In the genomic region with DNA sequence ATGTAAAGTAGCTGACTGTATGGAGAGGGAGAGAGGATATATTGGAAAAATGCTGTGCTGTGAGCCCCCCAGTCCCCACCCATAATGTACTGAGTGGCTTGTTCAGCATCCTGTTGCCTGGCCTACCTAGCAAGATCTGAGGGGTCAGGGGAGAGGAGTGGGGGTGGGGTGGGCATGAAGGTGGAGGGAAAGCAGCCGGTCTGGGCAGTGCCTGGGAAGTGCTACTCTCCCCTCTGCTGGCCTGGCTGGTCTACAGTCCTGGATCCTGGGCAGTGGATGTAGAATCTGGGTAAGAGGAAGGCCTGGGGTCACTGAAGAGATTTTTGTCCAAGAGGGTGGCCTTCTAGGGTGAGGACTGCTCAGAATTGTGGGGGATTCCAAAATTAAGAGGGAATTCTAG, we compare ENCODE assay signal across 23 cellular contexts.
"Had no signal": no experiment of that assay in that cellular context is flagged by ENCODE, and none has a peak within 500 bp of the region (broad histone marks: within the 10 kb centered on the region; RNA-seq: fewer than 3 reads in every experiment).

No MANE protein-coding gene starts in this region.

- DNase-seq: dorsolateral prefrontal cortex; effector CD4-positive, alpha-beta T cell; foreskin keratinocyte; glutamatergic neuron; heart right ventricle; hippocampal formation; kidney; natural killer cell; sigmoid colon; stimulated activated CD4-positive, alpha-beta T cell treated with anti-CD3 and anti-CD28 coated beads, Interleukin-2, amount 100 ng/mL, for 24 hours; stimulated activated CD4-positive, alpha-beta T cell treated with anti-CD3 and anti-CD28 coated beads, Interleukin-4, amount 100 ng/mL, for 24 hours; stimulated activated naive CD4-positive, alpha-beta T cell treated with Interleukin-2 at 50 U/mL for 16 hours; stomach; thyroid gland; trophoblast cell had no signal

- H3K9me3 Mint-ChIP-seq: natural killer cell; stimulated activated effector memory CD8-positive, alpha-beta T cell treated with anti-CD3 and anti-CD28 coated beads, Interleukin-12 subunit alpha, Interleukin-12 subunit beta, amount 100 ng/mL, for 72 hours had no signal

- ATAC-seq: esophagus mucosa; foreskin keratinocyte; heart right ventricle; natural killer cell; stimulated activated effector memory CD8-positive, alpha-beta T cell treated with anti-CD3 and anti-CD28 coated beads, Interleukin-12 subunit alpha, Interleukin-12 subunit beta, amount 100 ng/mL, for 72 hours had no signal

- H3K9me3 ChIP-seq: prostate gland, right atrium auricular region, sigmoid colon, stomach, thyroid gland, vagina had no signal

- H3K36me3 ChIP-seq: heart right ventricle, prostate gland, right atrium auricular region, stomach, thyroid gland, vagina had no signal

- H3K4me3 ChIP-seq: dorsolateral prefrontal cortex, heart right ventricle, lung, prostate gland, right atrium auricular region, sigmoid colon, stomach, thyroid gland, vagina had no signal

- H3K27ac ChIP-seq: dorsolateral prefrontal cortex, epithelial cell of prostate, foreskin keratinocyte, heart right ventricle, prostate gland, right atrium auricular region, sigmoid colon, stomach, thyroid gland, vagina had no signal

- H3K36me3 Mint-ChIP-seq: memory B cell; natural killer cell; stimulated activated effector memory CD8-positive, alpha-beta T cell treated with anti-CD3 and anti-CD28 coated beads, Interleukin-12 subunit alpha, Interleukin-12 subunit beta, amount 100 ng/mL, for 72 hours had no signal

- H3K4me1 ChIP-seq: foreskin keratinocyte, heart right ventricle, prostate gland, right atrium auricular region, sigmoid colon, stomach, thyroid gland, vagina had no signal

- H3K27ac Mint-ChIP-seq: memory B cell; natural killer cell; stimulated activated effector memory CD8-positive, alpha-beta T cell treated with anti-CD3 and anti-CD28 coated beads, Interleukin-12 subunit alpha, Interleukin-12 subunit beta, amount 100 ng/mL, for 72 hours had no signal

- H3K4me3 Mint-ChIP-seq: memory B cell; natural killer cell; stimulated activated effector memory CD8-positive, alpha-beta T cell treated with anti-CD3 and anti-CD28 coated beads, Interleukin-12 subunit alpha, Interleukin-12 subunit beta, amount 100 ng/mL, for 72 hours had no signal

- H3K27me3 ChIP-seq: dorsolateral prefrontal cortex, foreskin keratinocyte, heart right ventricle, right atrium auricular region, sigmoid colon, stomach, thyroid gland, vagina had no signal
